8 cellular contexts compared by ENCODE assay signal in the genomic region with DNA sequence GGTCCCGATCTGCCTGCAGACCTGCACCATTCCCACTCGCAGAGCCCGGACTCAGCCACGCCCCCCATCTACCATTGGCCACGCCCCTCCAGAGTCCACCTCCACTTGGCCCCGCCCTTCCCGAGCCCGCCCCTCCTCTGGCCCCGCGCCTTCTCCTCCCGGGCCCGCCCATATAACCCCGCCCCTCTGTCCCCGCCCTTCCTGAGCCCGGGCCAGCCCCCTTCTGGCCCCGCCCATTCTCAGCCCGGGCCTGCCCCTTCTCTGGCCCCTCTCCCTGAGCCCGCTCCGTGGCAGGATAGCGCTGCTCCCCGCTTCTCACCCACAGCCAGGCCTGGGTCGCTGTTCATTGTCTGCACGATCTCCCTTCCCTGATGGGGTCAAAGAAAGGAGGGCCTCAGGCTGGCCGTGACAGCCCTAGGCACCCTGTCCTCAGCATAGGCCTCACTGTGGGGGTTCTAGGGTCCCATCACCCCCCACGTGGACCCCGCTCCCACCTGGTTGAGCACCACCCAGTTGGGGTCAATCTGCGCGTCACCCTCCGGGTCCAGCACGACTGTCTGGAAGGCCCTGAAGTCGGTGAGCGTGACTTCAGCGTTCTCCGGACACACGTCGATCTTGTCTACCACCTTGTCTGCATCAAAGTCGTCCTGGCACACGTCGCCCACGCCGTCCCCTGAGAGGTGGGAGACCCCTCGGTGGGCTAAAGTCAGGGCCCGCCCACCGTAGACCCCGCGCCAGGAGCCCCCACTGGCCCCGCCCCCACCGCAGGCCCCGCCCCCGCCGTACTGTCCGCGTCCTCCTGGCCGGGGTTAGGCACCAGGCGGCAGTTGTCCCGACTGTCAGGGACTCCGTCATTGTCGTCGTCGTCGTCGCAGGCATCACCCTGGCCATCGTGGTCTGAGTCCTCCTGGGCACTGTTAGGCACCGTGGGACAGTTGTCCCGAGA. TPM values are rescaled to one million over a fixed set of nuclear protein-coding genes. Genes with fewer than 3 reads are reported as not detected.
DNase-seq lines count a peak whose midpoint lies in the region; ATAC-seq and TF ChIP-seq lines count a peak whose summit lies in the region.

No MANE protein-coding gene starts in this region.

- peaks cover 51% of the 10 kb centered on the region for H3K27me3 ChIP-seq in lower lobe of right lung (ENCODE audit: low read depth)

- H3K4me1 Mint-ChIP-seq in activated CD4-positive, alpha-beta T cell treated with anti-CD3 and anti-CD28 coated beads for 36 hours: peaks cover 31% of the 10 kb centered on the region

- intact Hi-C loops in activated CD4-positive, alpha-beta T cell treated with anti-CD3 and anti-CD28 coated beads for 36 hours (cut with DNase I, micrococcal nuclease): loop anchor here in 1 of 2 experiments (1.0 to 10.0 kb wide), 5 partner anchors 46 to 348 kb away; partner anchors contain the start of genes ELL, ISYNA1 and UPF1
- intact Hi-C loops in lower lobe of right lung (cut with DNase I): no loop called here

- H3K36me3 Mint-ChIP-seq in activated CD4-positive, alpha-beta T cell treated with anti-CD3 and anti-CD28 coated beads for 36 hours (ENCODE audit: low read depth): no peaks in the 10 kb centered on the region

- H3K36me3 ChIP-seq in ES-I3 (ENCODE audit: insufficient read depth, low read length) (no peaks in the 10 kb centered on the region), lower lobe of right lung (no peaks in the 10 kb centered on the region)

- peak overlapping the region; percentile 55; the same call in 1 of the 2 replicates for H3K9ac ChIP-seq in ES-I3 (ENCODE audit: low read depth, low read length)

- CTCF ChIA-PET in activated CD4-positive, alpha-beta T cell treated with anti-CD3 and anti-CD28 coated beads for 36 hours (lab: Charles Lee): interaction anchor here (0.6 kb wide), 1 partner anchor 243 kb away, joined by 3 read pairs; no protein-coding TSS in a partner anchor

- no peak overlapping the region for H3K4me3 Mint-ChIP-seq in activated CD4-positive, alpha-beta T cell treated with anti-CD3 and anti-CD28 coated beads for 36 hours

- H3K27ac Mint-ChIP-seq in activated CD4-positive, alpha-beta T cell treated with anti-CD3 and anti-CD28 coated beads for 36 hours: no peak overlapping the region

- no peaks in the 10 kb centered on the region for H3K9me3 ChIP-seq in ES-I3 (ENCODE audit: control insufficient read depth, insufficient read depth, low read length)
- H3K9me3 ChIP-seq in lower lobe of right lung: no peaks in the 10 kb centered on the region

- H3K27ac ChIP-seq in lower lobe of right lung: no peak overlapping the region

- TF ChIP-seq CTCF in lower lobe of right lung (IDR thresholded peaks at IDR 0.05): no peak

- DNase-seq in NCI-H1694 (lab: John Stamatoyannopoulos, UW) (peak; percentile 51), cerebellar cortex (ENCODE audit: low spot score) (peak; percentile 62), lower lobe of right lung (peak; percentile 85), HPDE6-E6E7 (ENCODE audit: extremely low spot score) (no peak)
- DNase-seq in activated CD4-positive, alpha-beta T cell treated with anti-CD3 and anti-CD28 coated beads for 36 hours: peak; percentile 90
- DNase-seq in stimulated activated CD8-positive, alpha-beta memory T cell treated with anti-CD3 and anti-CD28 coated beads, Interleukin-4, amount 100 ng/mL, for 4 hours (ENCODE audit: low read depth in 2 of 2, low spot score in 1 of 2): peak; percentile 27 to 35

- no peak overlapping the region for H3K4me3 ChIP-seq in lower lobe of right lung

- ATAC-seq in activated CD4-positive, alpha-beta T cell treated with anti-CD3 and anti-CD28 coated beads for 36 hours: peak; percentile 88
- ATAC-seq in lower lobe of right lung: peak; percentile 80 to 83
- ATAC-seq in HG03159 (IDR thresholded peaks at IDR 0.05; ENCODE audit: unreplicated experiment): no peak

- H3K9me3 Mint-ChIP-seq in activated CD4-positive, alpha-beta T cell treated with anti-CD3 and anti-CD28 coated beads for 36 hours (ENCODE audit: low read depth): no peaks in the 10 kb centered on the region

- POLR2A ChIA-PET in activated CD4-positive, alpha-beta T cell treated with anti-CD3 and anti-CD28 coated beads for 36 hours (lab: Charles Lee): no interaction called here

- H3K27me3 Mint-ChIP-seq in activated CD4-positive, alpha-beta T cell treated with anti-CD3 and anti-CD28 coated beads for 36 hours: peaks cover 46% of the 10 kb centered on the region

- H3K4me1 ChIP-seq in ES-I3 (ENCODE audit: insufficient read depth, low read length): no peaks in the 10 kb centered on the region; the same call in 1 of the 2 replicates
- H3K4me1 ChIP-seq in lower lobe of right lung: peaks cover 39% of the 10 kb centered on the region

RNA-seq across cellular contexts. Expression of gene COMP, which starts 5.7 kb away (rescaled TPM):
- total RNA-seq in activated CD4-positive, alpha-beta T cell treated with anti-CD3 and anti-CD28 coated beads for 36 hours: not detected
- 2.3 TPM for total RNA-seq in lower lobe of right lung

RNA-seq across cellular contexts. Expression of gene UPF1, which starts 46.3 kb away (rescaled TPM):
- total RNA-seq in activated CD4-positive, alpha-beta T cell treated with anti-CD3 and anti-CD28 coated beads for 36 hours: 10 to 100 TPM; 72.4 to 74.0 TPM
- total RNA-seq in lower lobe of right lung: 75.8 TPM
